Comparison of ENCODE assay signal across 27 cellular contexts in genomic region chr22:42332089-42332488, GRCh38.
"Had no signal": no experiment of that assay in that cellular context is flagged by ENCODE, and none has a peak within 500 bp of the region (broad histone marks: within the 10 kb centered on the region; RNA-seq: fewer than 3 reads in every experiment).

No MANE protein-coding gene starts in this region.

- DNase-seq: islet precursor cell; left ventricle myocardium inferior; mesendoderm; naive B cell; natural killer cell; nephron progenitor cell; nucleus accumbens; pancreas; posterior cingulate gyrus; retina; right cardiac atrium; stimulated activated CD4-positive, alpha-beta T cell treated with anti-CD3 and anti-CD28 coated beads, Interleukin-12 subunit alpha, Interleukin-12 subunit beta, amount 100 ng/mL, for 4 hours; stimulated activated CD4-positive, alpha-beta T cell treated with anti-CD3 and anti-CD28 coated beads, Interleukin-15, amount 100 ng/mL, for 24 hours; stimulated activated CD4-positive, alpha-beta T cell treated with anti-CD3 and anti-CD28 coated beads, Interleukin-2, amount 100 ng/mL, for 24 hours; stimulated activated CD4-positive, alpha-beta T cell treated with anti-CD3 and anti-CD28 coated beads, Interleukin-4, amount 100 ng/mL, for 1 hour; stimulated activated naive B cell treated with anti-CD40 and anti-IgM and Interleukin-4, amounts not matched to agents 10 μg/mL and 1 μg/mL and 100 μg/mL, for 72 hours; stimulated activated naive CD8-positive, alpha-beta T cell treated with anti-CD3 and anti-CD28 coated beads, Interleukin-15, Interleukin-2, amounts not matched to agents 100 U/mL and 50 U/mL, for 24 hours; stomach; testis; thyroid gland; transverse colon; upper lobe of left lung had no signal

- H3K4me3 Mint-ChIP-seq: mesothelial cell of epicardium; naive B cell; natural killer cell; nephron progenitor cell; stimulated activated naive B cell treated with anti-CD40 and anti-IgM and Interleukin-4, amounts not matched to agents 10 μg/mL and 1 μg/mL and 100 μg/mL, for 72 hours had no signal

- H3K9me3 ChIP-seq: left ventricle myocardium inferior, pancreas, prostate gland, stomach, testis, thyroid gland, transverse colon, upper lobe of left lung, vagina had no signal

- H3K4me1 Mint-ChIP-seq: natural killer cell had no signal

- H3K9me3 Mint-ChIP-seq: mesothelial cell of epicardium; natural killer cell; nephron progenitor cell; stimulated activated naive B cell treated with anti-CD40 and anti-IgM and Interleukin-4, amounts not matched to agents 10 μg/mL and 1 μg/mL and 100 μg/mL, for 72 hours had no signal

- H3K4me1 ChIP-seq: left ventricle myocardium inferior, prostate gland, testis, transverse colon, upper lobe of left lung had no signal

- H3K27me3 ChIP-seq: pancreas, stomach, testis, thyroid gland, transverse colon, upper lobe of left lung, vagina had no signal

- FAIRE-seq: pancreas had no signal

- H3K27ac ChIP-seq: left ventricle myocardium inferior, pancreas, prostate gland, skin epidermis, stomach, testis, thyroid gland, transverse colon, upper lobe of left lung, vagina had no signal

- H3K27ac Mint-ChIP-seq: mesothelial cell of epicardium; natural killer cell; nephron progenitor cell; stimulated activated naive B cell treated with anti-CD40 and anti-IgM and Interleukin-4, amounts not matched to agents 10 μg/mL and 1 μg/mL and 100 μg/mL, for 72 hours had no signal

- H3K4me3 ChIP-seq: left ventricle myocardium inferior, lung, pancreas, prostate gland, skin epidermis, stomach, testis, thyroid gland, transverse colon, upper lobe of left lung, vagina had no signal

- H3K36me3 ChIP-seq: left ventricle myocardium inferior, pancreas, prostate gland, stomach, thyroid gland, transverse colon, upper lobe of left lung, vagina had no signal

- H3K36me3 Mint-ChIP-seq: mesothelial cell of epicardium; natural killer cell; stimulated activated naive B cell treated with anti-CD40 and anti-IgM and Interleukin-4, amounts not matched to agents 10 μg/mL and 1 μg/mL and 100 μg/mL, for 72 hours had no signal
